Comparison of ENCODE assay signal across 8 cellular contexts in genomic region chr17:29180051-29180787, GRCh38. TPM values are rescaled to one million over a fixed set of nuclear protein-coding genes. Genes with fewer than 3 reads are reported as not detected.
DNase-seq lines count a peak whose midpoint lies in the region; ATAC-seq, FAIRE-seq and TF ChIP-seq lines count a peak whose summit lies in the region.

TSS of gene MYO18A (minus strand) at chr17:29180398. CDS start at chr17:29166940, 13,458 bp downstream.

- no peaks in the 10 kb centered on the region for H3K9me3 Mint-ChIP-seq in central memory CD8-positive, alpha-beta T cell

- H3K36me3 Mint-ChIP-seq in central memory CD8-positive, alpha-beta T cell (ENCODE audit: insufficient read depth): peaks cover 2% of the 10 kb centered on the region

- H3K36me3 ChIP-seq in keratinocyte (ENCODE audit: control insufficient read depth in 2 of 2, extremely low read depth in 1 of 2, insufficient read depth in 2 of 2, low read length in 2 of 2): no peaks in the 10 kb centered on the region

- H3K4me2 ChIP-seq in keratinocyte (ENCODE audit: control insufficient read depth, extremely low read depth, insufficient read depth, low read depth, low read length): peak within 1 kb of the TSS; percentile 87

- ATAC-seq in HG02981 (IDR thresholded peaks at IDR 0.05; ENCODE audit: unreplicated experiment): peak; percentile 76
- peak; percentile 89 to 91 for ATAC-seq in activated CD4-positive, CD25-positive, alpha-beta regulatory T cell treated with anti-CD3 and anti-CD28 coated beads, Interleukin-2, amount 50 U/mL, for 24 hours
- ATAC-seq in central memory CD8-positive, alpha-beta T cell (replicated peaks; ENCODE audit: extremely low read depth, poor library complexity, severe bottlenecking): peak; percentile 89

- H4K20me1 ChIP-seq in keratinocyte (ENCODE audit: control insufficient read depth, extremely low read depth, insufficient read depth, low read length): no peaks in the 10 kb centered on the region

- peak; percentile 67 to 89 (median 79) for TF ChIP-seq CTCF in keratinocyte (optimal IDR thresholded peaks at IDR 0.05 in 1 of 3, IDR thresholded peaks at IDR 0.05 in 1 of 3, conservative IDR thresholded peaks at IDR 0.05 in 1 of 3; ENCODE audit: extremely low read depth in 1 of 3, insufficient read depth in 2 of 3, low read length in 3 of 3)

- no peaks in the 10 kb centered on the region for H3K27me3 ChIP-seq in keratinocyte (ENCODE audit: control insufficient read depth, extremely low read depth, insufficient read depth, low read length)

- peaks cover 26% of the 10 kb centered on the region for H3K79me2 ChIP-seq in keratinocyte (ENCODE audit: control insufficient read depth, insufficient read depth, low read length)

- peak within 1 kb of the TSS; percentile 55 to 87 (median 78) for H3K4me3 ChIP-seq in keratinocyte (ENCODE audit: control insufficient read depth in 2 of 3, extremely low read depth in 1 of 3, insufficient read depth in 2 of 3, low read depth in 1 of 3, low read length in 3 of 3)

- peak within 1 kb of the TSS; percentile 96 for H2AFZ ChIP-seq in keratinocyte (ENCODE audit: control insufficient read depth, low read length)

- H3K9ac ChIP-seq in keratinocyte (ENCODE audit: control insufficient read depth, extremely low read depth, insufficient read depth, low read length): peak within 1 kb of the TSS; percentile 91

- no peaks in the 10 kb centered on the region for H3K9me1 ChIP-seq in keratinocyte (ENCODE audit: control insufficient read depth, extremely low read depth, insufficient read depth, low read length)

- no peak for FAIRE-seq in keratinocyte (lab: Jason Lieb, UNC)

- H3K27me3 Mint-ChIP-seq in central memory CD8-positive, alpha-beta T cell: no peaks in the 10 kb centered on the region

- peaks cover 46% of the 10 kb centered on the region for H3K4me1 ChIP-seq in keratinocyte (ENCODE audit: control insufficient read depth, extremely low read depth, insufficient read depth, low read length)

- no peak within 1 kb of the TSS for H3K27ac Mint-ChIP-seq in central memory CD8-positive, alpha-beta T cell (ENCODE audit: low read depth)

- peak within 1 kb of the TSS; percentile 57 for H3K4me3 Mint-ChIP-seq in central memory CD8-positive, alpha-beta T cell

- H3K27ac ChIP-seq in keratinocyte (ENCODE audit: control insufficient read depth, insufficient read depth, low read length): peak within 1 kb of the TSS; percentile 93

- H3K4me1 Mint-ChIP-seq in central memory CD8-positive, alpha-beta T cell: peaks cover 24% of the 10 kb centered on the region

- dilution Hi-C loops in keratinocyte (cut with MboI; ENCODE audit: extremely low pct_ligation_motif_present, low sequenced_read_pairs): no loop called here

- H3K9me3 ChIP-seq in keratinocyte (ENCODE audit: control insufficient read depth, low read depth, low read length): no peaks in the 10 kb centered on the region

- peak; percentile 58 to 70 for DNase-seq in NCI-H2081 (lab: John Stamatoyannopoulos, UW)
- no peak for DNase-seq in NCI-H2081 treated with DMSO at 0.1 percent for 48 hours (lab: John Stamatoyannopoulos, UW)
- peak; percentile 68 for DNase-seq in NCI-H2171 treated with DMSO at 0.1 percent for 48 hours (lab: John Stamatoyannopoulos, UW)
- peak; percentile 63 to 68 for DNase-seq in central memory CD8-positive, alpha-beta T cell (ENCODE audit: low spot score in 2 of 2)
- DNase-seq in keratinocyte (ENCODE audit: low read depth, low spot score): no peak
- DNase-seq in stimulated activated CD4-positive, alpha-beta T cell treated with anti-CD3 and anti-CD28 coated beads, Interleukin-15, amount 100 ng/mL, for 1 hour (ENCODE audit: low read depth in 1 of 2, low spot score in 1 of 2): peak; percentile 63 to 76

RNA-seq across cellular contexts. Expression of gene MYO18A, which starts in this region (rescaled TPM):
- polyA plus RNA-seq in keratinocyte: 18.4 to 26.6 TPM (median 20.0 TPM) in 3 replicates
- polyA plus RNA-seq in keratinocyte (2011; ENCODE audit: low read depth): 132 TPM
- polyA plus RNA-seq in keratinocyte (2011; cell fraction: cytosol; rRNA removed): 13.5 and 22.0 TPM in 2 replicates
- 129 and 141 TPM in 2 replicates for polyA plus RNA-seq in keratinocyte (2011; cell fraction: nucleus; rRNA removed)
- 70.9 and 78.4 TPM in 2 replicates for polyA plus RNA-seq in keratinocyte (2012; ENCODE audit: low replicate concordance)
- 43.5 to 142 TPM (median 64.0 TPM) in 3 replicates for polyA minus RNA-seq in keratinocyte
- 32.6 TPM for polyA minus RNA-seq in keratinocyte (2011; cell fraction: cytosol; rRNA and poly(A)+ RNA removed)
- 71.2 and 113 TPM in 2 replicates for polyA minus RNA-seq in keratinocyte (2011; cell fraction: nucleus; rRNA and poly(A)+ RNA removed)

Comparison
In these comparisons a context has a peak if more than half of its experiments do, and no peak if none do; other contexts are left out.
1. DNase-seq: peak in NCI-H2081 (2 of 2), NCI-H2171 treated with DMSO at 0.1 percent for 48 hours (single experiment), central memory CD8-positive, alpha-beta T cell (2 of 2) and stimulated activated CD4-positive, alpha-beta T cell treated with anti-CD3 and anti-CD28 coated beads, Interleukin-15, amount 100 ng/mL, for 1 hour (2 of 2); none in NCI-H2081 treated with DMSO at 0.1 percent for 48 hours (single experiment) and keratinocyte (single experiment).
2. Peak in every context shown above with its lines, with median percentiles within 50 percentile points of each other: ATAC-seq.